In genomic region chr6:37171141-37171969, GRCh38 we compare ENCODE assay signal across 8 cellular contexts. TPM values are rescaled to one million over a fixed set of nuclear protein-coding genes. Genes with fewer than 3 reads are reported as not detected.
A peak's percentile ranks its signal among the peaks of the same experiment; 100 is the strongest.
DNase-seq lines count a peak whose midpoint lies in the region; ATAC-seq and TF ChIP-seq lines count a peak whose summit lies in the region.

No MANE protein-coding gene starts in this region.

- peaks cover 33% of the 10 kb centered on the region for H3K4me1 Mint-ChIP-seq in memory B cell

- 0 to 2% (median 1%) methylated on average over 22 to 48 of the region's 48 CpGs for WGBS in stomach, 5 donors

- CTCF ChIA-PET in BJ (lab: Yijun Ruan, JAX) = interaction anchor here (0.6 to 8.0 kb wide), 36 partner anchors 9 to 412 kb away, joined by 3 to 243 read pairs (median 6); no protein-coding TSS in a partner anchor

- peak overlapping the region; percentile 91 for H3K27ac Mint-ChIP-seq in memory B cell

- no peaks in the 10 kb centered on the region for H3K9me3 ChIP-seq in duodenal mucosa (ENCODE audit: control insufficient read depth in 1 of 2, low read length in 2 of 2)
- no peaks in the 10 kb centered on the region for H3K9me3 ChIP-seq in stomach

- peaks cover 29 to 38% of the 10 kb centered on the region in 2 donors for H3K4me1 ChIP-seq in duodenal mucosa (ENCODE audit: control insufficient read depth in 1 of 2, insufficient read depth in 2 of 2, low read length in 2 of 2)
- H3K4me1 ChIP-seq in stomach = peaks cover 14 to 56% (median 45%) of the 10 kb centered on the region in 4 donors

- no peak for ATAC-seq in memory B cell (ENCODE audit: low read depth)
- ATAC-seq in GM19324 (IDR thresholded peaks at IDR 0.05; ENCODE audit: low FRiP score, unreplicated experiment) = no peak

- no peak for TF ChIP-seq EP300 in stomach (IDR thresholded peaks at IDR 0.05)

- H3K9me3 Mint-ChIP-seq in memory B cell = no peaks in the 10 kb centered on the region

- TF ChIP-seq POLR2A in stomach (IDR thresholded peaks at IDR 0.05) = no peak

- H3K27ac ChIP-seq in HL-60 (replicated peaks) = peak overlapping the region; percentile 41
- H3K27ac ChIP-seq in duodenal mucosa (ENCODE audit: low read depth, low read length) = peak overlapping the region; percentile 90
- H3K27ac ChIP-seq in stomach = peak overlapping the region; percentile 94 to 99 (median 96)

- no peak for TF ChIP-seq CTCF in BJ (IDR thresholded peaks at IDR 0.05; ENCODE audit: insufficient read depth, low read depth, low read length)
- no peak for TF ChIP-seq CTCF in HL-60 (IDR thresholded peaks at IDR 0.05; ENCODE audit: insufficient read depth, low read length)
- TF ChIP-seq CTCF in WI38 (IDR thresholded peaks at IDR 0.05; ENCODE audit: low read depth, low read length) = no peak
- no peak for TF ChIP-seq CTCF in stomach (IDR thresholded peaks at IDR 0.05)

- peak overlapping the region; percentile 89 for H3K4me3 Mint-ChIP-seq in memory B cell

- H3K27me3 ChIP-seq in BJ (ENCODE audit: control insufficient read depth, insufficient read depth, low read length) (no peaks in the 10 kb centered on the region), HL-60 (ENCODE audit: insufficient read depth, poor library complexity, severe bottlenecking) (no peaks in the 10 kb centered on the region), duodenal mucosa (ENCODE audit: control insufficient read depth in 1 of 2, insufficient read depth in 2 of 2, low read length in 2 of 2) (no peaks in the 10 kb centered on the region), stomach (no peaks in the 10 kb centered on the region)

- H3K36me3 Mint-ChIP-seq in memory B cell = peaks cover 13% of the 10 kb centered on the region

- H3K9ac ChIP-seq in duodenal mucosa (ENCODE audit: low read depth in 1 of 2, low read length in 2 of 2) = peak overlapping the region; percentile 86 to 97

- no peak for DNase-seq in BJ (ENCODE audit: low read depth)
- no peak for DNase-seq in HL-60 (ENCODE audit: low read depth in 1 of 2, low spot score in 1 of 2)
- DNase-seq in memory B cell (ENCODE audit: low spot score in 2 of 2) = peak; percentile 32 to 55
- DNase-seq in stomach = peak; percentile 51
- no peak for DNase-seq in NOMO-1 treated with DMSO at 0.1 percent for 48 hours (lab: John Stamatoyannopoulos, UW; ENCODE audit: unreplicated experiment)

- no peaks in the 10 kb centered on the region for H3K27me3 Mint-ChIP-seq in memory B cell

- POLR2A ChIA-PET in BJ (lab: Charles Lee) = interaction anchor here (0.8 to 0.9 kb wide), 2 partner anchors 37 to 146 kb away, joined by 3 read pairs; no protein-coding TSS in a partner anchor

- intact Hi-C loops in stomach (cut with DNase I; ENCODE audit: low total_unique reads) = no loop called here

- H3K36me3 ChIP-seq in BJ (ENCODE audit: control insufficient read depth, insufficient read depth, low read length) (peaks cover 24% of the 10 kb centered on the region), duodenal mucosa (ENCODE audit: control insufficient read depth in 1 of 2, insufficient read depth in 2 of 2, low read length in 2 of 2) (peaks cover 20 to 29% of the 10 kb centered on the region in 2 donors), stomach (peaks cover 31 to 40% (median 38%) of the 10 kb centered on the region in 4 donors)

- H3K4me3 ChIP-seq in BJ (ENCODE audit: low read depth, low read length) = peak overlapping the region; percentile 86
- H3K4me3 ChIP-seq in HL-60 (replicated peaks; ENCODE audit: insufficient read depth, low read length) = peak overlapping the region; percentile 89
- H3K4me3 ChIP-seq in WI38 (ENCODE audit: low read depth, low read length) = peak overlapping the region; percentile 80
- peak overlapping the region; percentile 90 to 94 for H3K4me3 ChIP-seq in duodenal mucosa (ENCODE audit: low read depth in 1 of 2, low read length in 2 of 2)
- peak overlapping the region; percentile 83 to 96 (median 92) for H3K4me3 ChIP-seq in stomach

RNA-seq across cellular contexts. Expression of gene PIM1, which starts 1.4 kb away (rescaled TPM):
- 13.9 and 20.7 TPM in 2 replicates for polyA plus RNA-seq in BJ (2011; rRNA removed)
- polyA minus RNA-seq in BJ (2011; rRNA and poly(A)+ RNA removed) = 19.3 and 23.8 TPM in 2 replicates
- total RNA-seq in stomach = 10 to 100 TPM in 4 of 5 donors, 1 to 10 TPM in 1; 9.8 to 52.9 (median 16.9) TPM
- polyA plus RNA-seq in stomach = 10 to 100 TPM; 19.9 to 59.1 (median 25.5) TPM

Comparison
In these comparisons a context has a peak if more than half of its experiments do, and no peak if none do; other contexts are left out.
1. DNase-seq: peak in memory B cell (2 of 2) and stomach (single experiment); none in BJ (single experiment), HL-60 (0 of 2) and NOMO-1 treated with DMSO at 0.1 percent for 48 hours (single experiment).
2. H3K27ac ChIP-seq: peak in every context shown above with its lines; median percentile 96 in stomach; 90 in duodenal mucosa; 41 in HL-60.
3. Peak in every context shown above with its lines, with median percentiles within 50 percentile points of each other: H3K4me3 ChIP-seq.